ENCODE assay signal across 1 cellular context in genomic region chr12:3789838-3790237, GRCh38.
TF ChIP-seq lines count a peak whose summit lies in the region.

No MANE protein-coding gene starts in this region.

TF ChIP-seq in H1, 55 proteins besides CTCF, POLR2A, EP300 and RAD21 (continued from another document):
- no peak for TF ChIP-seq GTF2F1 (IDR thresholded peaks at IDR 0.05; ENCODE audit: borderline replicate concordance, low read depth, low read length)
- no peak for TF ChIP-seq NANOG (IDR thresholded peaks at IDR 0.05; ENCODE audit: insufficient read depth, low read depth, low read length, poor library complexity, severe bottlenecking)
- TF ChIP-seq JUN (IDR thresholded peaks at IDR 0.05; ENCODE audit: low read depth, low read length): no peak
- no peak for TF ChIP-seq EZH2 (IDR thresholded peaks at IDR 0.05; ENCODE audit: low read depth, low read length, severe bottlenecking)
- TF ChIP-seq SRF (IDR thresholded peaks at IDR 0.05; ENCODE audit: low read depth, low read length): no peak
- TF ChIP-seq CBX5 (IDR thresholded peaks at IDR 0.05; ENCODE audit: low read depth, low read length): no peak
- TF ChIP-seq TAF7 (optimal IDR thresholded peaks at IDR 0.05; ENCODE audit: borderline replicate concordance, low read depth, low read length): no peak
- no peak for TF ChIP-seq TAF1 (IDR thresholded peaks at IDR 0.05; ENCODE audit: low read depth, low read length)
- no peak for TF ChIP-seq SP2 (IDR thresholded peaks at IDR 0.05; ENCODE audit: low read length)
- TF ChIP-seq CHD1 (IDR thresholded peaks at IDR 0.05; ENCODE audit: low read depth, low read length): no peak
- TF ChIP-seq TEAD4 (IDR thresholded peaks at IDR 0.05; ENCODE audit: low read depth, low read length): no peak
- TF ChIP-seq CREB1 (IDR thresholded peaks at IDR 0.05): no peak
